In genomic region chr3:64104691-64105101, GRCh38 we compare ENCODE assay signal across 14 cellular contexts.
A peak's percentile ranks its signal among the peaks of the same experiment; 100 is the strongest.
DNase-seq lines count a peak whose midpoint lies in the region; ATAC-seq, FAIRE-seq and TF ChIP-seq lines count a peak whose summit lies in the region.
"Had no signal": no experiment of that assay in that cellular context is flagged by ENCODE, and none has a peak within 500 bp of the region (broad histone marks: within the 10 kb centered on the region; RNA-seq: fewer than 3 reads in every experiment).

No MANE protein-coding gene starts in this region.

- no peak overlapping the region for H3K4me3 ChIP-seq in WERI-Rb-1 (ENCODE audit: low read depth, low read length)
- H3K4me3 ChIP-seq in kidney (ENCODE audit: low read length in 2 of 2), result no peak overlapping the region
- H3K4me3 ChIP-seq: K562, right atrium auricular region had no signal

- H3K4me1 Mint-ChIP-seq in progenitor cell of endocrine pancreas (ENCODE audit: low read depth) (peaks cover 38% of the 10 kb centered on the region), T-helper 17 cell (no peaks in the 10 kb centered on the region)
- H3K4me1 Mint-ChIP-seq: T-cell had no signal

- no peak for TF ChIP-seq CTCF in WERI-Rb-1 (IDR thresholded peaks at IDR 0.05; ENCODE audit: low read depth, low read length)
- no peak for TF ChIP-seq CTCF in kidney (IDR thresholded peaks at IDR 0.05; ENCODE audit: borderline replicate concordance, extremely low read depth, insufficient read depth)
- TF ChIP-seq CTCF in progenitor cell of endocrine pancreas (IDR thresholded peaks at IDR 0.05; ENCODE audit: unreplicated experiment), result no peak

- intact Hi-C loops in kidney (cut with DNase I), result no loop called here

- FAIRE-seq in kidney (lab: Jason Lieb, UNC) (no peak), frontal cortex (lab: Jason Lieb, UNC) (no peak)
- FAIRE-seq: K562 had no signal

- H3K9me3 Mint-ChIP-seq in progenitor cell of endocrine pancreas (ENCODE audit: low read depth), result no peaks in the 10 kb centered on the region
- H3K9me3 Mint-ChIP-seq: T-cell had no signal

- peak; percentile 41 for ATAC-seq in HG02981 (IDR thresholded peaks at IDR 0.05; ENCODE audit: unreplicated experiment)
- no peak for ATAC-seq in T-helper 17 cell
- ATAC-seq: K562, T-cell had no signal

- H3K9me3 ChIP-seq in WERI-Rb-1 (ENCODE audit: severe bottlenecking) (no peaks in the 10 kb centered on the region), kidney (ENCODE audit: control insufficient read depth in 1 of 2, low read length in 2 of 2) (no peaks in the 10 kb centered on the region), T-helper 17 cell (ENCODE audit: control insufficient read depth, low read length, poor library complexity, severe bottlenecking) (no peaks in the 10 kb centered on the region)
- H3K9me3 ChIP-seq: right atrium auricular region had no signal

- no peaks in the 10 kb centered on the region for H3K27me3 Mint-ChIP-seq in progenitor cell of endocrine pancreas
- H3K27me3 Mint-ChIP-seq in T-helper 17 cell, result peaks cover 42% of the 10 kb centered on the region

- H3K27ac ChIP-seq in WERI-Rb-1 (peak overlapping the region; percentile 73), kidney (ENCODE audit: low read depth in 2 of 2, low read length in 2 of 2) (no peak overlapping the region)
- H3K27ac ChIP-seq: right atrium auricular region had no signal

- no peak overlapping the region for H3K9ac ChIP-seq in kidney (ENCODE audit: low read length in 2 of 2)

- H3K36me3 Mint-ChIP-seq in progenitor cell of endocrine pancreas (ENCODE audit: insufficient read depth) (peaks cover under 1% of the 10 kb centered on the region), T-helper 17 cell (ENCODE audit: low read depth) (no peaks in the 10 kb centered on the region)
- H3K36me3 Mint-ChIP-seq: T-cell had no signal

- H3K4me3 Mint-ChIP-seq in progenitor cell of endocrine pancreas (ENCODE audit: low read depth) (no peak overlapping the region), T-helper 17 cell (no peak overlapping the region)
- H3K4me3 Mint-ChIP-seq: T-cell had no signal

- peak; percentile 57 for DNase-seq in ELR (ENCODE audit: low read depth)
- no peak for DNase-seq in WERI-Rb-1
- peak; percentile 79 for DNase-seq in kidney glomerular epithelial cell (lab: John Stamatoyannopoulos, UW)
- DNase-seq in kidney, result no peak
- DNase-seq in progenitor cell of endocrine pancreas (ENCODE audit: low spot score, unreplicated experiment), result no peak
- no peak for DNase-seq in frontal cortex (ENCODE audit: low spot score in 2 of 2)
- no peak for DNase-seq in T-helper 17 cell
- DNase-seq: activated naive CD4-positive, alpha-beta T cell; NCI-H187; stimulated activated CD4-positive, alpha-beta T cell treated with anti-CD3 and anti-CD28 coated beads, Interleukin-4, amount 100 ng/mL, for 1 hour; T-cell had no signal

- no peaks in the 10 kb centered on the region for H3K27me3 ChIP-seq in WERI-Rb-1 (ENCODE audit: insufficient read depth, low read depth, severe bottlenecking)
- H3K27me3 ChIP-seq: right atrium auricular region had no signal

- H3K36me3 ChIP-seq in WERI-Rb-1, result peaks cover 47% of the 10 kb centered on the region
- no peaks in the 10 kb centered on the region for H3K36me3 ChIP-seq in kidney (ENCODE audit: control insufficient read depth in 1 of 2, insufficient read depth in 2 of 2, low read length in 2 of 2)

- no peak overlapping the region for H3K27ac Mint-ChIP-seq in progenitor cell of endocrine pancreas
- H3K27ac Mint-ChIP-seq in T-helper 17 cell, result no peak overlapping the region
- H3K27ac Mint-ChIP-seq: T-cell had no signal

- H3K4me1 ChIP-seq in kidney (ENCODE audit: control insufficient read depth in 1 of 2, insufficient read depth in 1 of 2, low read depth in 1 of 2, low read length in 2 of 2), result no peaks in the 10 kb centered on the region

Comparison
In these comparisons a context has a peak if more than half of its experiments do, and no peak if none do; other contexts are left out.
1. DNase-seq: peak in ELR (single experiment) and kidney glomerular epithelial cell (single experiment); none in WERI-Rb-1 (single experiment), kidney (single experiment), progenitor cell of endocrine pancreas (single experiment), frontal cortex (0 of 2) and T-helper 17 cell (0 of 3).